Comparison of ENCODE assay signal across 1 cellular context in the genomic region with DNA sequence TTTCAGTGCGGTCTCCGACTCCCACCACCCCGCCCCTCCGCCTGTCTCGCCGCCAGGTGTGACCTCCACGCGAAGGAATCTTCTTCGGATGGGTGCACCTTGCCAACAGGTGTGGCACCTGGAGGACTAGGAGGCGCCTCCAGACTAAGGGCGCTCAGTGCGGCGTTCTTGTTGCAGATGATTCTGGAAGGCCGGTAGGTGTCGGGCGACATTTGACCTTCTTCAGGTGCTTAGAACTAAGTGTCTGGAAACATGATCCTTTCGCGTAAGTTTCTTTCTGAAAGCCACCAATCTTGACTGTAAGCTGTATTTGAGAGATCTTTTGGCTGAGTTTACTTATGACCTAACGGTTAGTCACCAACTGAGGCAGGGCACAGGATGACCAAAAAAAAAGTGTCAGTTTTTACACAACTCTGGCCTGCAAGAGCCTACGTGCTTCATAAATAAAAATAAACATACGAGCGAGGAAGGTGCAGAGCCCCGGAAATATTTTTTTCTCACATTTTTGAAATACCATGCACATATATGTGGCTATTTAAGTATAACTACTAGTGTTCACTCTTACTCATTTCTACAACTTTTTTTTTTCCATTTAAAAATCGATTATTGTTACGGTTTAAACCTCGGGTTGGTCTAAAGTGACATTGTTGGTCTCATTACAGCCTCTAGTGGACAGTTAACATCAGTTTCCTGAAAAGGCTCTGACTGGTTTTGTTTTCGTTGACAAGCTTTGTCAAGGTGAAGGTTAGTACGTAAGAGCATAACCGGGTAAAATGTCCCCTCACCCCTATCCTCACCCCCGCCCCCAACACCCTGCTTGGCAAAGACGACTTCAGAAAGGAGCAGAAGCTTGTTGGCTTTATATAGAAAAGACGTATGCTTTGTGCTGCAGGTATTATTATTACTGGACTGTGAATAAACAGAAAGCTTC.
TF ChIP-seq lines count a peak whose summit lies in the region.

No MANE protein-coding gene starts in this region.

TF ChIP-seq in HEK293, 187 proteins besides CTCF, POLR2A, EP300 and RAD21 (continued from another document):
- TF ChIP-seq ZNF10 (tag by site-specific recombination; IDR thresholded peaks at IDR 0.05): peak; percentile 90
- no peak for TF ChIP-seq ZNF350 (tag by site-specific recombination; IDR thresholded peaks at IDR 0.05)
- TF ChIP-seq ZNF660 (tag by site-specific recombination; IDR thresholded peaks at IDR 0.05): peak; percentile 57; the same call in 1 of the 2 replicates
- peak; percentile 76 for TF ChIP-seq ZNF629 (tag by site-specific recombination; IDR thresholded peaks at IDR 0.05)
- 0 out of 2 replicates have a peak, but pooled peaks have one; percentile 35 for TF ChIP-seq KLF8 (tag by site-specific recombination; IDR thresholded peaks at IDR 0.05)
- no peak; the same call in 1 of the 2 replicates for TF ChIP-seq ZNF2 (tag by site-specific recombination; IDR thresholded peaks at IDR 0.05)
- TF ChIP-seq, protein P1, sequence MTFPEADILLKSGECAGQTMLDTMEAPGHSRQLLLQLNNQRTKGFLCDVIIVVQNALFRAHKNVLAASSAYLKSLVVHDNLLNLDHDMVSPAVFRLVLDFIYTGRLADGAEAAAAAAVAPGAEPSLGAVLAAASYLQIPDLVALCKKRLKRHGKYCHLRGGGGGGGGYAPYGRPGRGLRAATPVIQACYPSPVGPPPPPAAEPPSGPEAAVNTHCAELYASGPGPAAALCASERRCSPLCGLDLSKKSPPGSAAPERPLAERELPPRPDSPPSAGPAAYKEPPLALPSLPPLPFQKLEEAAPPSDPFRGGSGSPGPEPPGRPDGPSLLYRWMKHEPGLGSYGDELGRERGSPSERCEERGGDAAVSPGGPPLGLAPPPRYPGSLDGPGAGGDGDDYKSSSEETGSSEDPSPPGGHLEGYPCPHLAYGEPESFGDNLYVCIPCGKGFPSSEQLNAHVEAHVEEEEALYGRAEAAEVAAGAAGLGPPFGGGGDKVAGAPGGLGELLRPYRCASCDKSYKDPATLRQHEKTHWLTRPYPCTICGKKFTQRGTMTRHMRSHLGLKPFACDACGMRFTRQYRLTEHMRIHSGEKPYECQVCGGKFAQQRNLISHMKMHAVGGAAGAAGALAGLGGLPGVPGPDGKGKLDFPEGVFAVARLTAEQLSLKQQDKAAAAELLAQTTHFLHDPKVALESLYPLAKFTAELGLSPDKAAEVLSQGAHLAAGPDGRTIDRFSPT (tag by site-specific recombination; IDR thresholded peaks at IDR 0.05): peak; percentile 44; the same call in 1 of the 2 replicates
- no peak for TF ChIP-seq ZNF18 (tag by site-specific recombination; IDR thresholded peaks at IDR 0.05)
- peak; percentile 34 for TF ChIP-seq PRDM6 (tag by site-specific recombination; IDR thresholded peaks at IDR 0.05)
- TF ChIP-seq ZNF501 (tag by site-specific recombination; IDR thresholded peaks at IDR 0.05): no peak
- TF ChIP-seq ZNF133 (tag by site-specific recombination; IDR thresholded peaks at IDR 0.05): no peak
- no peak for TF ChIP-seq ZNF37A (tag by site-specific recombination; IDR thresholded peaks at IDR 0.05)
- no peak for TF ChIP-seq ZNF398 (tag by site-specific recombination; IDR thresholded peaks at IDR 0.05)
- TF ChIP-seq ZNF121 (tag by site-specific recombination; IDR thresholded peaks at IDR 0.05): no peak
- 0 out of 2 replicates have a peak, but pooled peaks have one; percentile 31 for TF ChIP-seq ZNF366 (tag by site-specific recombination; conservative IDR thresholded peaks at IDR 0.05)
- TF ChIP-seq INSM2 (tag by site-specific recombination; IDR thresholded peaks at IDR 0.05): 0 out of 2 replicates have a peak, but pooled peaks have one; percentile 15
- no peak for TF ChIP-seq ZNF529 (tag by site-specific recombination; IDR thresholded peaks at IDR 0.05; ENCODE audit: insufficient replicate concordance)
- no peak for TF ChIP-seq ZFHX2 (tag by site-specific recombination; conservative IDR thresholded peaks at IDR 0.05)
- no peak for TF ChIP-seq ZFP3 (tag by site-specific recombination; IDR thresholded peaks at IDR 0.05; ENCODE audit: low read depth)
- TF ChIP-seq OVOL3 (tag by site-specific recombination; IDR thresholded peaks at IDR 0.05): 0 out of 2 replicates have a peak, but pooled peaks have one; percentile 18
- TF ChIP-seq, protein P2, sequence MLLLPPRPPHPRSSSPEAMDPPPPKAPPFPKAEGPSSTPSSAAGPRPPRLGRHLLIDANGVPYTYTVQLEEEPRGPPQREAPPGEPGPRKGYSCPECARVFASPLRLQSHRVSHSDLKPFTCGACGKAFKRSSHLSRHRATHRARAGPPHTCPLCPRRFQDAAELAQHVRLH (tag by site-specific recombination; IDR thresholded peaks at IDR 0.05): 0 out of 2 replicates have a peak, but pooled peaks have one; percentile 15
- TF ChIP-seq WT1 (tag by site-specific recombination; IDR thresholded peaks at IDR 0.05): no peak
- TF ChIP-seq ZNF600 (tag by site-specific recombination; IDR thresholded peaks at IDR 0.05): no peak; the same call in 1 of the 2 replicates
- TF ChIP-seq ZNF677 (tag by site-specific recombination; IDR thresholded peaks at IDR 0.05): no peak
- TF ChIP-seq BCL11B (tag by site-specific recombination; IDR thresholded peaks at IDR 0.05; ENCODE audit: low read depth): 0 out of 2 replicates have a peak, but pooled peaks have one; percentile 35
- no peak for TF ChIP-seq MZF1 (tag by site-specific recombination; IDR thresholded peaks at IDR 0.05; ENCODE audit: borderline replicate concordance)
- TF ChIP-seq, protein P3, sequence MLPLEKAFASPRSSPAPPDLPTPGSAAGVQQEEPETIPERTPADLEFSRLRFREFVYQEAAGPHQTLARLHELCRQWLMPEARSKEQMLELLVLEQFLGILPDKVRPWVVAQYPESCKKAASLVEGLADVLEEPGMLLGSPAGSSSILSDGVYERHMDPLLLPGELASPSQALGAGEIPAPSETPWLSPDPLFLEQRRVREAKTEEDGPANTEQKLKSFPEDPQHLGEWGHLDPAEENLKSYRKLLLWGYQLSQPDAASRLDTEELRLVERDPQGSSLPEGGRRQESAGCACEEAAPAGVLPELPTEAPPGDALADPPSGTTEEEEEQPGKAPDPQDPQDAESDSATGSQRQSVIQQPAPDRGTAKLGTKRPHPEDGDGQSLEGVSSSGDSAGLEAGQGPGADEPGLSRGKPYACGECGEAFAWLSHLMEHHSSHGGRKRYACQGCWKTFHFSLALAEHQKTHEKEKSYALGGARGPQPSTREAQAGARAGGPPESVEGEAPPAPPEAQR (tag by site-specific recombination; IDR thresholded peaks at IDR 0.05): no peak
- 0 out of 2 replicates have a peak, but pooled peaks have one; percentile 10 for TF ChIP-seq ZNF24 (tag by site-specific recombination; IDR thresholded peaks at IDR 0.05)
- TF ChIP-seq, protein P4, sequence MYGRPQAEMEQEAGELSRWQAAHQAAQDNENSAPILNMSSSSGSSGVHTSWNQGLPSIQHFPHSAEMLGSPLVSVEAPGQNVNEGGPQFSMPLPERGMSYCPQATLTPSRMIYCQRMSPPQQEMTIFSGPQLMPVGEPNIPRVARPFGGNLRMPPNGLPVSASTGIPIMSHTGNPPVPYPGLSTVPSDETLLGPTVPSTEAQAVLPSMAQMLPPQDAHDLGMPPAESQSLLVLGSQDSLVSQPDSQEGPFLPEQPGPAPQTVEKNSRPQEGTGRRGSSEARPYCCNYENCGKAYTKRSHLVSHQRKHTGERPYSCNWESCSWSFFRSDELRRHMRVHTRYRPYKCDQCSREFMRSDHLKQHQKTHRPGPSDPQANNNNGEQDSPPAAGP (tag by site-specific recombination; IDR thresholded peaks at IDR 0.05): no peak
- no peak for TF ChIP-seq ZNF521 (tag by site-specific recombination; IDR thresholded peaks at IDR 0.05)
- 0 out of 2 replicates have a peak, but pooled peaks have one; percentile 9 for TF ChIP-seq SP3 (tag by site-specific recombination; IDR thresholded peaks at IDR 0.05)
- TF ChIP-seq ZSCAN4 (tag by site-specific recombination; IDR thresholded peaks at IDR 0.05): 0 out of 2 replicates have a peak, but pooled peaks have one; percentile 5
- TF ChIP-seq SP2 (tag by site-specific recombination; IDR thresholded peaks at IDR 0.05): no peak
- TF ChIP-seq PRDM1 (tag by site-specific recombination; IDR thresholded peaks at IDR 0.05): peak; percentile 80
